24 cellular contexts compared by ENCODE assay signal in genomic region chr12:58727526-58727925, GRCh38.
DNase-seq lines count a peak whose midpoint lies in the region; ATAC-seq and TF ChIP-seq lines count a peak whose summit lies in the region.
"Had no signal": no experiment of that assay in that cellular context is flagged by ENCODE, and none has a peak within 500 bp of the region (broad histone marks: within the 10 kb centered on the region; RNA-seq: fewer than 3 reads in every experiment).

No MANE protein-coding gene starts in this region.

- H3K27me3 Mint-ChIP-seq in chondrocyte (ENCODE audit: low read depth) = no peaks in the 10 kb centered on the region
- H3K27me3 Mint-ChIP-seq: stimulated activated naive CD8-positive, alpha-beta T cell treated with anti-CD3 and anti-CD28 coated beads, Interleukin-15, Interleukin-2, amounts not matched to agents 100 ng/mL and 50 ng/mL, for 24 hours had no signal

- peaks cover 6% of the 10 kb centered on the region for H3K4me1 ChIP-seq in osteoblast (ENCODE audit: insufficient read depth, low read length)
- H3K4me1 ChIP-seq: colonic mucosa, left ventricle myocardium inferior, upper lobe of left lung had no signal

- no peak overlapping the region for H2AFZ ChIP-seq in osteoblast (ENCODE audit: low read length)
- H2AFZ ChIP-seq: PC-9 had no signal

- peaks cover 2% of the 10 kb centered on the region for H3K36me3 Mint-ChIP-seq in chondrocyte (ENCODE audit: low read depth)

- peaks cover 35% of the 10 kb centered on the region for H3K4me1 Mint-ChIP-seq in chondrocyte (ENCODE audit: low read depth)

- no peaks in the 10 kb centered on the region for H3K36me3 ChIP-seq in osteoblast (ENCODE audit: insufficient read depth, low read length)
- H3K36me3 ChIP-seq: colonic mucosa, left ventricle myocardium inferior, neutrophil, upper lobe of left lung had no signal

- ATAC-seq in GM19035 (IDR thresholded peaks at IDR 0.05; ENCODE audit: unreplicated experiment) = no peak
- ATAC-seq in HG03378 (IDR thresholded peaks at IDR 0.05; ENCODE audit: unreplicated experiment) = no peak
- ATAC-seq: SK-N-SH treated with all-trans-retinoic acid at 6 μM for 48 hours had no signal

- peak overlapping the region; percentile 95 for H3K27ac Mint-ChIP-seq in chondrocyte (ENCODE audit: unreplicated experiment)
- H3K27ac Mint-ChIP-seq: stimulated activated naive CD8-positive, alpha-beta T cell treated with anti-CD3 and anti-CD28 coated beads, Interleukin-15, Interleukin-2, amounts not matched to agents 100 ng/mL and 50 ng/mL, for 24 hours had no signal

- TF ChIP-seq CTCF in chondrocyte (IDR thresholded peaks at IDR 0.05) = no peak
- TF ChIP-seq CTCF in osteoblast (IDR thresholded peaks at IDR 0.05; ENCODE audit: extremely low read depth, low read depth, low read length) = no peak
- TF ChIP-seq CTCF in coronary artery (IDR thresholded peaks at IDR 0.05) = no peak

- H3K9me3 Mint-ChIP-seq in chondrocyte (ENCODE audit: low read depth) = peaks cover 4% of the 10 kb centered on the region
- H3K9me3 Mint-ChIP-seq: stimulated activated naive CD8-positive, alpha-beta T cell treated with anti-CD3 and anti-CD28 coated beads, Interleukin-15, Interleukin-2, amounts not matched to agents 100 ng/mL and 50 ng/mL, for 24 hours had no signal

- no peak overlapping the region for H3K4me3 Mint-ChIP-seq in chondrocyte (ENCODE audit: unreplicated experiment)
- H3K4me3 Mint-ChIP-seq: stimulated activated naive CD8-positive, alpha-beta T cell treated with anti-CD3 and anti-CD28 coated beads, Interleukin-15, Interleukin-2, amounts not matched to agents 100 ng/mL and 50 ng/mL, for 24 hours had no signal

- no peaks in the 10 kb centered on the region for H4K20me1 ChIP-seq in osteoblast (ENCODE audit: insufficient read depth, low read length)

- DNase-seq in EL (peak; percentile 23), NCI-H226 (peak; percentile 70), chondrocyte (ENCODE audit: low spot score) (no peak), osteoblast (ENCODE audit: insufficient read length, low spot score, missing footprints) (no peak), ecto neural progenitor cell (ENCODE audit: low spot score) (no peak), coronary artery (ENCODE audit: low spot score) (no peak)
- DNase-seq: activated CD4-positive, alpha-beta T cell treated with anti-CD3 and anti-CD28 coated beads for 4 hours; activated gamma-delta T cell; aorta; colonic mucosa; DND-41; H7; left ventricle myocardium inferior; NCI-H1417 treated with DMSO at 0.1 percent for 48 hours; NCI-H2171; NCI-H748 treated with DMSO at 0.1 percent for 48 hours; PC-9; upper lobe of left lung had no signal

- no peak overlapping the region for H3K4me3 ChIP-seq in osteoblast (ENCODE audit: insufficient read depth, low read length)
- H3K4me3 ChIP-seq in coronary artery = no peak overlapping the region
- H3K4me3 ChIP-seq: colonic mucosa, left ventricle myocardium inferior, PC-9, upper lobe of left lung had no signal

- no peaks in the 10 kb centered on the region for H3K9me3 ChIP-seq in osteoblast (ENCODE audit: low read depth, low read length)
- H3K9me3 ChIP-seq: colonic mucosa, left ventricle myocardium inferior, neutrophil, upper lobe of left lung had no signal

- H3K79me2 ChIP-seq in osteoblast (ENCODE audit: insufficient read depth, low read length) = no peaks in the 10 kb centered on the region

- peak overlapping the region; percentile 27 for H3K27ac ChIP-seq in osteoblast (ENCODE audit: low read depth, low read length)
- no peak overlapping the region for H3K27ac ChIP-seq in coronary artery
- H3K27ac ChIP-seq: colonic mucosa, KMS-11, left ventricle myocardium inferior, neutrophil, PC-9, upper lobe of left lung had no signal

- no peaks in the 10 kb centered on the region for H3K27me3 ChIP-seq in osteoblast (ENCODE audit: insufficient read depth, low read length)
- H3K27me3 ChIP-seq: colonic mucosa, neutrophil, upper lobe of left lung had no signal

- peak overlapping the region; percentile 31 for H3K4me2 ChIP-seq in osteoblast (ENCODE audit: insufficient read depth, low read length)
- H3K4me2 ChIP-seq: KMS-11, PC-9 had no signal

Comparison
In these comparisons a context has a peak if more than half of its experiments do, and no peak if none do; other contexts are left out.
1. DNase-seq: peak in EL (single experiment) and NCI-H226 (single experiment); none in chondrocyte (single experiment), osteoblast (single experiment), ecto neural progenitor cell (single experiment) and coronary artery (single experiment).